ENCODE assay signal across 16 cellular contexts in genomic region chr22:22748756-22749155, GRCh38.
"Had no signal": no experiment of that assay in that cellular context is flagged by ENCODE, and none has a peak within 500 bp of the region (broad histone marks: within the 10 kb centered on the region; RNA-seq: fewer than 3 reads in every experiment).

No MANE protein-coding gene starts in this region.

- H3K9me3 ChIP-seq: SJSA1 had no signal

- H3K9me3 Mint-ChIP-seq: IgD-negative memory B cell had no signal

- DNase-seq: NCI-H1092, NCI-H1417 treated with DMSO at 0.1 percent for 48 hours, NCI-H2029, NCI-H2081 treated with DMSO at 0.1 percent for 48 hours, NCI-H2171, NCI-H510A, NCI-H524 treated with DMSO at 0.1 percent for 48 hours, NCI-H774, Right ventricle myocardium superior, SIG-M5 had no signal

- FAIRE-seq: HTR-8/SVneo, RCC 7860 had no signal

- H3K4me3 ChIP-seq: SJSA1, SK-N-MC had no signal

- H3K36me3 ChIP-seq: SJSA1 had no signal

- H3K4me1 ChIP-seq: SJSA1 had no signal

- H3K27ac ChIP-seq: HL-60, SJSA1, SK-N-MC had no signal
